In genomic region chr5:35246411-35246810, GRCh38 we compare ENCODE assay signal across 13 cellular contexts. TPM values are rescaled to one million over a fixed set of nuclear protein-coding genes. Genes with fewer than 3 reads are reported as not detected.
DNase-seq lines count a peak whose midpoint lies in the region; ATAC-seq and TF ChIP-seq lines count a peak whose summit lies in the region.
"Had no signal": no experiment of that assay in that cellular context is flagged by ENCODE, and none has a peak within 500 bp of the region (broad histone marks: within the 10 kb centered on the region; RNA-seq: fewer than 3 reads in every experiment).

No MANE protein-coding gene starts in this region.

- no peaks in the 10 kb centered on the region for H3K79me2 ChIP-seq in GM23248 (ENCODE audit: insufficient read depth)

- no peak overlapping the region for H3K4me2 ChIP-seq in GM23248 (ENCODE audit: unreplicated experiment)

- 70 to 81% methylated on average over 2 of the region's 2 CpGs for WGBS in GM23248 (ENCODE audit: low coverage in 1 of 2, low lambda C conversion rate in 2 of 2, missing lambda C conversion rate in 2 of 2), 2 experiments

- H3K9me3 ChIP-seq in GM23248 (ENCODE audit: low read depth) (no peaks in the 10 kb centered on the region), RWPE2 (ENCODE audit: severe bottlenecking) (no peaks in the 10 kb centered on the region)

- H3K4me1 ChIP-seq in GM23248 (ENCODE audit: insufficient read depth) (no peaks in the 10 kb centered on the region), RWPE2 (ENCODE audit: insufficient read depth, poor library complexity, severe bottlenecking) (no peaks in the 10 kb centered on the region)

- H2AFZ ChIP-seq in GM23248 = no peak overlapping the region

- in situ Hi-C loops in GM23248 (cut with MboI) = no loop called here

- DNase-seq in GM23248 (peak; percentile 7), RWPE2 (ENCODE audit: low spot score) (no peak), islet precursor cell (peak; percentile 74), sciatic nerve (ENCODE audit: low spot score) (no peak), GOT3 (lab: John Stamatoyannopoulos, UW) (no peak), NCI-H524 treated with DMSO at 0.1 percent for 48 hours (lab: John Stamatoyannopoulos, UW) (no peak)
- DNase-seq: activated CD4-positive, alpha-beta T cell treated with anti-CD3 and anti-CD28 coated beads, Interleukin-2, amount 10 ng/mL, durations not matched to agents 7 days and 5 days; activated gamma-delta T cell treated with Interleukin-2 at 50 U/mL for 16 hours; stimulated activated CD4-positive, alpha-beta T cell treated with anti-CD3 and anti-CD28 coated beads, Interleukin-1b, Interleukin-23, amount 100 ng/mL, for 48 hours; stimulated activated naive CD4-positive, alpha-beta T cell treated with Interleukin-2 at 50 U/mL for 16 hours; T-cell had no signal

- H3K27ac ChIP-seq in GM23248 (no peak overlapping the region), RWPE2 (ENCODE audit: poor library complexity, severe bottlenecking) (no peak overlapping the region)

- H3K4me3 ChIP-seq in GM23248 (no peak overlapping the region), RWPE2 (ENCODE audit: severe bottlenecking) (no peak overlapping the region)
- H3K4me3 ChIP-seq: coronary artery had no signal

- H3K27me3 ChIP-seq in GM23248 (replicated peaks; ENCODE audit: insufficient read depth) = peaks cover 20% of the 10 kb centered on the region; the same call in 1 of the 2 replicates
- peaks cover 5% of the 10 kb centered on the region for H3K27me3 ChIP-seq in RWPE2 (ENCODE audit: insufficient read depth, poor library complexity, severe bottlenecking)

- no peaks in the 10 kb centered on the region for H3K9me2 ChIP-seq in GM23248 (ENCODE audit: insufficient read depth)

- intact Hi-C loops in sciatic nerve (cut with DNase I) = no loop called here

- ATAC-seq in RWPE2 (ENCODE audit: low read depth) (0 out of 3 replicates have a peak, but pooled peaks have one; percentile 44), sciatic nerve (peak; percentile 27), GM18858 (IDR thresholded peaks at IDR 0.05; ENCODE audit: unreplicated experiment) (no peak)
- ATAC-seq: T-cell had no signal

- H3F3A ChIP-seq in GM23248 (ENCODE audit: insufficient read depth) = no peaks in the 10 kb centered on the region

- H3K9ac ChIP-seq in GM23248 = no peak overlapping the region

- no peaks in the 10 kb centered on the region for H4K20me1 ChIP-seq in GM23248 (ENCODE audit: insufficient read depth)

- no peak for TF ChIP-seq CTCF in RWPE2 (IDR thresholded peaks at IDR 0.05; ENCODE audit: poor library complexity, severe bottlenecking)

- H3K36me3 ChIP-seq in GM23248 (ENCODE audit: low read depth) (no peaks in the 10 kb centered on the region), RWPE2 (ENCODE audit: low read depth) (no peaks in the 10 kb centered on the region)

RNA-seq across cellular contexts. Expression of gene PRLR, which starts 16.1 kb away (rescaled TPM):
- 5.8 and 14.2 TPM in 2 replicates for total RNA-seq in GM23248 (2014; rRNA removed; shearing (Covaris generic))
- 0.80 and 0.94 TPM in 2 replicates for polyA plus RNA-seq in GM23248 (2016; fragmentation: Nextera tagmentation; extraction: Ambion mirVana)
- total RNA-seq in sciatic nerve = 1.9 TPM
- total RNA-seq: activated CD4-positive, alpha-beta T cell treated with anti-CD3 and anti-CD28 coated beads, Interleukin-2, amount 10 ng/mL, durations not matched to agents 7 days and 5 days had no signal

Comparison
In these comparisons a context has a peak if more than half of its experiments do, and no peak if none do; other contexts are left out.
1. DNase-seq: peak in GM23248 (single experiment) and islet precursor cell (single experiment); none in RWPE2 (single experiment), sciatic nerve (single experiment), GOT3 (single experiment) and NCI-H524 treated with DMSO at 0.1 percent for 48 hours (single experiment).